8 cellular contexts compared by ENCODE assay signal in genomic region chr5:131635755-131636479, GRCh38. TPM values are rescaled to one million over a fixed set of nuclear protein-coding genes. Genes with fewer than 3 reads are reported as not detected.
DNase-seq lines count a peak whose midpoint lies in the region; ATAC-seq and TF ChIP-seq lines count a peak whose summit lies in the region.

No MANE protein-coding gene starts in this region.

- H3K27ac ChIP-seq in PC-9, result peak overlapping the region; percentile 96
- peak overlapping the region; percentile 100 for H3K27ac ChIP-seq in colonic mucosa
- H3K27ac ChIP-seq in lower lobe of right lung, result peak overlapping the region; percentile 97
- peak overlapping the region; percentile 91 to 99 (median 95) for H3K27ac ChIP-seq in tibial nerve

- CTCF ChIA-PET in activated CD4-positive, alpha-beta T cell treated with anti-CD3 and anti-CD28 coated beads, Interleukin-2, amount 10 ng/mL, durations not matched to agents 7 days and 5 days (lab: Charles Lee), result interaction anchor here (1.2 kb wide), 1 partner anchor 372 kb away, joined by 4 read pairs; no protein-coding TSS in a partner anchor
- CTCF ChIA-PET in PC-9 (lab: Charles Lee), result interaction anchor here (0.7 kb wide), 1 partner anchor 554 kb away, joined by 3 read pairs; no protein-coding TSS in a partner anchor

- peak overlapping the region; percentile 99 for H3K4me3 Mint-ChIP-seq in activated CD4-positive, alpha-beta T cell treated with anti-CD3 and anti-CD28 coated beads, Interleukin-2, amount 10 ng/mL, durations not matched to agents 7 days and 5 days

- POLR2A ChIA-PET in activated CD4-positive, alpha-beta T cell treated with anti-CD3 and anti-CD28 coated beads, Interleukin-2, amount 10 ng/mL, durations not matched to agents 7 days and 5 days (lab: Charles Lee), result interaction anchor here (1.1 kb wide), 1 partner anchor 71 kb away, joined by 3 read pairs; no protein-coding TSS in a partner anchor
- POLR2A ChIA-PET in PC-9 (lab: Charles Lee; ENCODE audit: unreplicated experiment), result interaction anchor here (0.5 kb wide), 2 partner anchors 10 to 11 kb away, joined by 3 to 7 read pairs; no protein-coding TSS in a partner anchor

- H3K9me3 ChIP-seq in PC-9 (ENCODE audit: insufficient read depth, low read depth), result no peaks in the 10 kb centered on the region
- no peaks in the 10 kb centered on the region for H3K9me3 ChIP-seq in colonic mucosa
- no peaks in the 10 kb centered on the region for H3K9me3 ChIP-seq in lower lobe of right lung
- H3K9me3 ChIP-seq in tibial nerve, result no peaks in the 10 kb centered on the region

- BruUV-seq in PC-9 (replicated peaks; lab: Mats Ljungman, UMichigan), result TSS peak; percentile 98

- TF ChIP-seq CTCF in PC-9 (conservative IDR thresholded peaks at IDR 0.05), result no peak
- TF ChIP-seq CTCF in colonic mucosa (IDR thresholded peaks at IDR 0.05), result no peak
- TF ChIP-seq CTCF in lower lobe of right lung (IDR thresholded peaks at IDR 0.05), result no peak
- no peak for TF ChIP-seq CTCF in tibial nerve (IDR thresholded peaks at IDR 0.05)

- H3K4me1 Mint-ChIP-seq in activated CD4-positive, alpha-beta T cell treated with anti-CD3 and anti-CD28 coated beads, Interleukin-2, amount 10 ng/mL, durations not matched to agents 7 days and 5 days, result peaks cover 34% of the 10 kb centered on the region

- H3K27me3 Mint-ChIP-seq in activated CD4-positive, alpha-beta T cell treated with anti-CD3 and anti-CD28 coated beads, Interleukin-2, amount 10 ng/mL, durations not matched to agents 7 days and 5 days, result no peaks in the 10 kb centered on the region

- H3K4me3 ChIP-seq in PC-9 (peak overlapping the region; percentile 66), colonic mucosa (peak overlapping the region; percentile 69), lower lobe of right lung (peak overlapping the region; percentile 87), tibial nerve (peak overlapping the region; percentile 56 to 92 (median 66))

- H3K9me2 ChIP-seq in PC-9 (ENCODE audit: insufficient read depth), result no peaks in the 10 kb centered on the region

- peak overlapping the region; percentile 86 for H2AFZ ChIP-seq in PC-9

- no peak for TF ChIP-seq EP300 in tibial nerve (IDR thresholded peaks at IDR 0.05)

- peak overlapping the region; percentile 99 for H3K27ac Mint-ChIP-seq in activated CD4-positive, alpha-beta T cell treated with anti-CD3 and anti-CD28 coated beads, Interleukin-2, amount 10 ng/mL, durations not matched to agents 7 days and 5 days

- peaks cover 7% of the 10 kb centered on the region for H3K36me3 Mint-ChIP-seq in activated CD4-positive, alpha-beta T cell treated with anti-CD3 and anti-CD28 coated beads, Interleukin-2, amount 10 ng/mL, durations not matched to agents 7 days and 5 days (ENCODE audit: low read depth)

- H3K79me2 ChIP-seq in PC-9 (ENCODE audit: low read depth), result peaks cover 41% of the 10 kb centered on the region

- intact Hi-C loops in PC-9 (cut with micrococcal nuclease; ENCODE audit: unreplicated experiment), result loop anchor here (2.0 to 10.0 kb wide), 2 partner anchors 25 to 471 kb away; partner anchors contain the start of gene HINT1
- intact Hi-C loops in colonic mucosa (cut with DNase I), result loop anchor here (5.0 kb wide), 1 partner anchor 161 kb away; the partner anchor contains the start of gene FNIP1
- intact Hi-C loops in lower lobe of right lung (cut with DNase I), result no loop called here

- H4K20me1 ChIP-seq in PC-9 (ENCODE audit: insufficient read depth), result peaks cover 7% of the 10 kb centered on the region; the same call in 1 of the 2 replicates

- no peaks in the 10 kb centered on the region for H3K9me3 Mint-ChIP-seq in activated CD4-positive, alpha-beta T cell treated with anti-CD3 and anti-CD28 coated beads, Interleukin-2, amount 10 ng/mL, durations not matched to agents 7 days and 5 days

- peak overlapping the region; percentile 95 for H3K4me2 ChIP-seq in PC-9

- peaks cover 19% of the 10 kb centered on the region for H3F3A ChIP-seq in PC-9 (ENCODE audit: insufficient read depth, low read depth)

- H3K9ac ChIP-seq in colonic mucosa (ENCODE audit: low read depth in 2 of 2, low read length in 2 of 2), result peak overlapping the region; percentile 68 to 86

- no peaks in the 10 kb centered on the region for H3K27me3 ChIP-seq in PC-9 (ENCODE audit: insufficient read depth, low read depth)
- H3K27me3 ChIP-seq in colonic mucosa, result no peaks in the 10 kb centered on the region
- H3K27me3 ChIP-seq in lower lobe of right lung (ENCODE audit: low read depth), result no peaks in the 10 kb centered on the region
- H3K27me3 ChIP-seq in tibial nerve, result no peaks in the 10 kb centered on the region

- no peak for TF ChIP-seq POLR2A in tibial nerve (IDR thresholded peaks at IDR 0.05)

- 1 to 2% methylated on average over 16 of the region's 16 CpGs for WGBS in tibial nerve, 2 donors

- ATAC-seq in lower lobe of right lung, result peak in 1 of 2 donors; percentile 5
- no peak for ATAC-seq in HG03460 (IDR thresholded peaks at IDR 0.05; ENCODE audit: unreplicated experiment)
- ATAC-seq in GM18520 (IDR thresholded peaks at IDR 0.05; ENCODE audit: unreplicated experiment), result no peak

- no peaks in the 10 kb centered on the region for H3K36me3 ChIP-seq in PC-9 (ENCODE audit: low read depth)
- H3K36me3 ChIP-seq in colonic mucosa, result no peaks in the 10 kb centered on the region
- no peaks in the 10 kb centered on the region for H3K36me3 ChIP-seq in lower lobe of right lung
- no peaks in the 10 kb centered on the region for H3K36me3 ChIP-seq in tibial nerve

- H3K4me1 ChIP-seq in PC-9 (replicated peaks; ENCODE audit: insufficient read depth) (peaks cover 31% of the 10 kb centered on the region), colonic mucosa (peaks cover 11% of the 10 kb centered on the region), lower lobe of right lung (peaks cover 40% of the 10 kb centered on the region), tibial nerve (peaks cover 0 to 42% (median 21%) of the 10 kb centered on the region in 4 donors)

- DNase-seq in activated CD4-positive, alpha-beta T cell treated with anti-CD3 and anti-CD28 coated beads, Interleukin-2, amount 10 ng/mL, durations not matched to agents 7 days and 5 days, result peak; percentile 20
- no peak for DNase-seq in activated CD4-positive, alpha-beta T cell treated with anti-CD3 and anti-CD28 coated beads for 1 hour
- no peak for DNase-seq in PC-9
- DNase-seq in colonic mucosa, result no peak
- no peak for DNase-seq in lower lobe of right lung
- DNase-seq in tibial nerve (ENCODE audit: low spot score in 2 of 2), result peak in 1 of 2 donors; percentile 9

RNA-seq across cellular contexts. Expression of gene RAPGEF6, which starts 0.9 kb away (rescaled TPM):
- total RNA-seq in activated CD4-positive, alpha-beta T cell treated with anti-CD3 and anti-CD28 coated beads, Interleukin-2, amount 10 ng/mL, durations not matched to agents 7 days and 5 days, result 10 to 100 TPM; 43.9 to 47.8 TPM
- total RNA-seq in PC-9 (2021) (17.1 and 21.9 TPM in 2 replicates), colonic mucosa (10 to 100 TPM; 14.9 to 16.2 TPM), lower lobe of right lung (21.7 TPM), tibial nerve (10 to 100 TPM; 25.1 to 36.4 (median 26.6) TPM)
